ENCODE assay signal across 11 cellular contexts in the genomic region with DNA sequence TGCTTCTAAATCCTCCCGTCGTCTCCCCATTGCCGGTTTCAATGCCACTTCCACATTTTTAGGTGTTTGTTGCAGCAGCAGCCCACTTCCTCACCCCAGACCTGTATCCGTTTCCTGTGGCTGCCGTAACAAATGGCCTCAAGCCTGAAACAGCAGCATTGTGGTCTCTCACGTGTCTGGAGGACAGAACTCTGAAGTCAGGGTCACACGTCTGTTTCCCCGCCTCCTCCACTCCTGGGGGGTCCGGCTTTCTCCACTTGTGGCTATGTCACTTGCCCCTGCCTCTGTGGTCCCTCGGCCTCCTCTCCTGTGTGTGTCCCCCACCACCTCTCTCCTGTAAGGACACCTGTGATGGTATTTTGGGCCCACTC. TPM values are rescaled to one million over a fixed set of nuclear protein-coding genes. Genes with fewer than 3 reads are reported as not detected.
DNase-seq lines count a peak whose midpoint lies in the region; ATAC-seq, FAIRE-seq and TF ChIP-seq lines count a peak whose summit lies in the region.
"Had no signal": no experiment of that assay in that cellular context is flagged by ENCODE, and none has a peak within 500 bp of the region (broad histone marks: within the 10 kb centered on the region; RNA-seq: fewer than 3 reads in every experiment).

No MANE protein-coding gene starts in this region.

- peaks cover 2% of the 10 kb centered on the region for H3K36me3 Mint-ChIP-seq in activated B cell treated with CpG ODN at 0.5 μM for 24 hours (ENCODE audit: low read depth)

- peak overlapping the region; percentile 31 for H3K27ac Mint-ChIP-seq in activated B cell treated with CpG ODN at 0.5 μM for 24 hours

- TF ChIP-seq RAD21 in HepG2 (CRISPR knock-in tag; IDR thresholded peaks at IDR 0.05): no peak

- TF ChIP-seq CTCF in right lobe of liver (IDR thresholded peaks at IDR 0.05) (no peak), HepG2 (CRISPR knock-in tag; IDR thresholded peaks at IDR 0.05) (no peak), activated B cell treated with CpG ODN at 0.5 μM for 24 hours (IDR thresholded peaks at IDR 0.05) (no peak), lower lobe of right lung (IDR thresholded peaks at IDR 0.05) (no peak)

- peaks cover 3% of the 10 kb centered on the region for H3K9me3 Mint-ChIP-seq in activated B cell treated with CpG ODN at 0.5 μM for 24 hours

- H3K4me1 Mint-ChIP-seq in activated B cell treated with CpG ODN at 0.5 μM for 24 hours: peaks cover 25% of the 10 kb centered on the region

- no peaks in the 10 kb centered on the region for H3K79me2 ChIP-seq in HepG2 (ENCODE audit: insufficient read depth, low read length)

- DNase-seq in right lobe of liver (peak in 2 of 3 donors; percentile 60 to 63), HepG2 (ENCODE audit: low spot score) (no peak), activated B cell treated with CpG ODN at 0.5 μM for 24 hours (no peak), lower lobe of right lung (peak; percentile 70), aorta (peak; percentile 57 to 76), DMS153 treated with DMSO at 0.1 percent for 48 hours (lab: John Stamatoyannopoulos, UW; ENCODE audit: unreplicated experiment) (no peak), NCI-H774 (lab: John Stamatoyannopoulos, UW) (no peak)
- no peak for DNase-seq in stimulated activated CD4-positive, alpha-beta T cell treated with anti-CD3 and anti-CD28 coated beads, Interleukin-12 subunit alpha, Interleukin-12 subunit beta, amount 100 ng/mL, for 4 hours
- DNase-seq: NCI-H510A treated with DMSO at 0.1 percent for 48 hours had no signal

- no peak overlapping the region for H3K9ac ChIP-seq in HepG2 (ENCODE audit: insufficient read depth, low read depth, low read length)

- CTCF ChIA-PET in HepG2 (lab: Yijun Ruan, JAX; ENCODE audit: low intra/inter-chr PET ratio, low total read pairs): no interaction called here
- CTCF ChIA-PET in activated B cell treated with CpG ODN at 0.5 μM for 24 hours (lab: Charles Lee): no interaction called here

- in situ Hi-C loops in HepG2 (cut with HindIII; ENCODE audit: extremely low pct_ligation_motif_present, low pct_unique_long_range_greater_than_20kb): loop anchor here (5.0 kb wide), 2 partner anchors 52 to 107 kb away; no protein-coding TSS in a partner anchor

- TF ChIP-seq EP300 in HepG2 (IDR thresholded peaks at IDR 0.05; ENCODE audit: low read depth in 2 of 2, low read length in 2 of 2) (no peak), HepG2 (CRISPR knock-in tag; IDR thresholded peaks at IDR 0.05; ENCODE audit: borderline replicate concordance) (no peak)

- no peaks in the 10 kb centered on the region for H3K27me3 Mint-ChIP-seq in activated B cell treated with CpG ODN at 0.5 μM for 24 hours

- H3K4me3 ChIP-seq in right lobe of liver (no peak overlapping the region), HepG2 (replicated peaks in 1 of 3; ENCODE audit: insufficient read depth in 1 of 3, low read depth in 2 of 3, low read length in 3 of 3) (no peak overlapping the region), lower lobe of right lung (no peak overlapping the region), aorta (ENCODE audit: low read length in 2 of 2) (no peak overlapping the region)
- H3K4me3 ChIP-seq: pancreas had no signal

- no TSS peak for BruUV-seq in HepG2 (replicated peaks; lab: Mats Ljungman, UMichigan)

- ATAC-seq in right lobe of liver (peak in 3 of 4 donors; percentile 43 to 61 (median 44)), HepG2 (no peak), activated B cell treated with CpG ODN at 0.5 μM for 24 hours (ENCODE audit: low read depth) (no peak), lower lobe of right lung (peak; percentile 53 to 58), aorta (ENCODE audit: low FRiP score) (no peak)

- no peaks in the 10 kb centered on the region for H3K36me3 ChIP-seq in right lobe of liver
- no peaks in the 10 kb centered on the region for H3K36me3 ChIP-seq in HepG2 (replicated peaks in 1 of 2; ENCODE audit: control insufficient read depth in 1 of 2, insufficient read depth in 2 of 2, low read length in 2 of 2)
- no peaks in the 10 kb centered on the region for H3K36me3 ChIP-seq in lower lobe of right lung
- no peaks in the 10 kb centered on the region for H3K36me3 ChIP-seq in aorta (ENCODE audit: control insufficient read depth in 1 of 2, insufficient read depth in 2 of 2, low read length in 1 of 2)
- H3K36me3 ChIP-seq: pancreas had no signal

- FAIRE-seq in HepG2 (lab: Jason Lieb, UNC): no peak
- FAIRE-seq: endothelial cell of umbilical vein, pancreas had no signal

- no peak for TF ChIP-seq POLR2A in right lobe of liver (IDR thresholded peaks at IDR 0.05)
- TF ChIP-seq POLR2A in HepG2 (IDR thresholded peaks at IDR 0.05; ENCODE audit: insufficient read depth in 1 of 2, low read depth in 2 of 2, low read length in 2 of 2): no peak

- no peaks in the 10 kb centered on the region for H4K20me1 ChIP-seq in HepG2 (ENCODE audit: insufficient read depth, low read length)

- no peaks in the 10 kb centered on the region for H3K9me3 ChIP-seq in right lobe of liver
- H3K9me3 ChIP-seq in HepG2 (ENCODE audit: low read length): no peaks in the 10 kb centered on the region
- H3K9me3 ChIP-seq in lower lobe of right lung: no peaks in the 10 kb centered on the region
- no peaks in the 10 kb centered on the region for H3K9me3 ChIP-seq in aorta (ENCODE audit: control insufficient read depth, low read length)
- H3K9me3 ChIP-seq: pancreas had no signal

- H3K27me3 ChIP-seq in right lobe of liver: no peaks in the 10 kb centered on the region
- H3K27me3 ChIP-seq in HepG2 (ENCODE audit: control insufficient read depth in 1 of 2, insufficient read depth in 2 of 2, low read length in 2 of 2): peaks cover 16 to 46% of the 10 kb centered on the region in 2 experiments
- H3K27me3 ChIP-seq in lower lobe of right lung (ENCODE audit: low read depth): peaks cover 13% of the 10 kb centered on the region
- no peaks in the 10 kb centered on the region for H3K27me3 ChIP-seq in aorta (ENCODE audit: control insufficient read depth in 1 of 2, insufficient read depth in 2 of 2, low read length in 1 of 2)

- intact Hi-C loops in right lobe of liver (cut with DNase I): no loop called here
- intact Hi-C loops in HepG2 (cut with micrococcal nuclease; ENCODE audit: unreplicated experiment): no loop called here
- intact Hi-C loops in activated B cell treated with CpG ODN at 0.5 μM for 24 hours (cut with micrococcal nuclease): no loop called here
- intact Hi-C loops in lower lobe of right lung (cut with DNase I): no loop called here
- intact Hi-C loops in aorta (cut with DNase I): no loop called here

- no peaks in the 10 kb centered on the region for H3K4me1 ChIP-seq in right lobe of liver
- H3K4me1 ChIP-seq in HepG2 (ENCODE audit: insufficient read depth, low read length): peaks cover 7% of the 10 kb centered on the region
- peaks cover 16% of the 10 kb centered on the region for H3K4me1 ChIP-seq in lower lobe of right lung
- no peaks in the 10 kb centered on the region for H3K4me1 ChIP-seq in aorta (ENCODE audit: control insufficient read depth in 1 of 2, insufficient read depth in 2 of 2, low read length in 2 of 2)

- no peak overlapping the region for H3K4me2 ChIP-seq in HepG2 (ENCODE audit: low read depth, low read length)

- POLR2A ChIA-PET in HepG2 (lab: Yijun Ruan, JAX) (no interaction called here), activated B cell treated with CpG ODN at 0.5 μM for 24 hours (lab: Charles Lee) (no interaction called here)

- peak overlapping the region; percentile 9 for H3K4me3 Mint-ChIP-seq in activated B cell treated with CpG ODN at 0.5 μM for 24 hours

- no peak overlapping the region for H2AFZ ChIP-seq in HepG2 (ENCODE audit: low read length)

- H3K27ac ChIP-seq in right lobe of liver (no peak overlapping the region), HepG2 (ENCODE audit: extremely low read length, insufficient read depth, low read length) (no peak overlapping the region), lower lobe of right lung (no peak overlapping the region), aorta (ENCODE audit: low read depth in 1 of 2, low read length in 2 of 2) (no peak overlapping the region)
- H3K27ac ChIP-seq: pancreas had no signal

- 78% methylated on average over 9 of the region's 10 CpGs for WGBS in right lobe of liver (ENCODE audit: insufficient coverage, low coverage, low lambda C conversion rate, missing lambda C conversion rate)
- WGBS in HepG2 (ENCODE audit: low lambda C conversion rate): 76% methylated on average over 9 of the region's 10 CpGs
- 81 to 91% methylated on average over 10 of the region's 10 CpGs for WGBS in aorta, 2 donors

RNA-seq across cellular contexts. Expression of gene TRPM2, which starts 21.8 kb away (rescaled TPM):
- total RNA-seq in right lobe of liver (1 to 10 TPM in 4 of 6 experiments, under 1 TPM in 2; 0.92 to 2.0 (median 1.2) TPM), HepG2 (2016; rRNA removed; fragmentation: Illumina TruSeq; extraction: Trizol) (0.07 TPM in 1 of 2 replicates, not detected in the other), activated B cell treated with CpG ODN at 0.5 μM for 24 hours (2.4 and 3.9 TPM in 2 replicates), lower lobe of right lung (17.9 TPM), aorta (10 to 100 TPM in 1 of 2 donors, 1 to 10 TPM in 1; 7.0 to 15.8 TPM)
- not detected in 2 replicates for total RNA-seq in HepG2 (2016; cell fraction: cytosol; rRNA removed; fragmentation: Illumina TruSeq; extraction: Trizol; ENCODE audit: low read depth)
- total RNA-seq in HepG2 (2016; cell fraction: insoluble cytoplasmic fraction; rRNA removed; fragmentation: Illumina TruSeq; extraction: Trizol): 0.09 TPM in 1 of 2 replicates, not detected in the other
- 0.14 TPM in 1 of 2 replicates, not detected in the other for total RNA-seq in HepG2 (2016; cell fraction: membrane; rRNA removed; fragmentation: Illumina TruSeq; extraction: Trizol)
- not detected in 2 replicates for total RNA-seq in HepG2 (2016; cell fraction: nucleus; rRNA removed; fragmentation: Illumina TruSeq; extraction: Trizol)
- polyA plus RNA-seq in HepG2 (2011; rRNA removed) (0.09 and 0.20 TPM in 2 replicates), aorta (1 to 10 TPM; 2.2 to 4.9 TPM)
- polyA plus RNA-seq in HepG2 (2011; cell fraction: cytosol; rRNA removed): 0.05 and 0.06 TPM in 2 replicates
- 0.37 and 0.55 TPM in 2 replicates for polyA plus RNA-seq in HepG2 (2011; cell fraction: nucleus; rRNA removed)
- 0.27 and 0.31 TPM in 2 replicates for polyA plus RNA-seq in HepG2 (2012)
- 0.08 TPM in 1 of 2 replicates, not detected in the other for polyA plus RNA-seq in HepG2 (2016; cell fraction: cytosol; fragmentation: Illumina TruSeq; extraction: Trizol; ENCODE audit: low read depth)
- 0.14 TPM in 1 of 2 replicates, not detected in the other for polyA plus RNA-seq in HepG2 (2016; cell fraction: insoluble cytoplasmic fraction; fragmentation: Illumina TruSeq; extraction: Trizol; ENCODE audit: low read depth)
- polyA plus RNA-seq in HepG2 (2016; cell fraction: membrane; fragmentation: Illumina TruSeq; extraction: Trizol; ENCODE audit: low read depth): 0.18 TPM in 1 of 2 replicates, not detected in the other
- polyA plus RNA-seq in HepG2 (2016; cell fraction: nucleus; fragmentation: Illumina TruSeq; extraction: Trizol; ENCODE audit: insufficient read depth, low read depth): 0.11 and 0.37 TPM in 2 replicates
- 0.02 and 11.4 TPM in 2 replicates for polyA minus RNA-seq in HepG2 (2011; rRNA and poly(A)+ RNA removed; ENCODE audit: low replicate concordance)
- 0.70 TPM in 1 of 2 replicates, not detected in the other for polyA minus RNA-seq in HepG2 (2011; cell fraction: cytosol; rRNA and poly(A)+ RNA removed)
- 0.26 and 0.50 TPM in 2 replicates for polyA minus RNA-seq in HepG2 (2011; cell fraction: nucleus; rRNA and poly(A)+ RNA removed)
- total RNA-seq: endothelial cell of umbilical vein had no signal
- polyA plus RNA-seq: endothelial cell of umbilical vein had no signal

RNA-seq across cellular contexts. Expression of gene CFAP410, which starts 36.1 kb away (rescaled TPM):
- total RNA-seq in right lobe of liver: 10 to 100 TPM in 4 of 6 experiments, 1 to 10 TPM in 2; 6.9 to 15.4 (median 13.1) TPM
- 13.1 and 20.1 TPM in 2 replicates for total RNA-seq in HepG2 (2016; rRNA removed; fragmentation: Illumina TruSeq; extraction: Trizol)
- total RNA-seq in HepG2 (2016; cell fraction: cytosol; rRNA removed; fragmentation: Illumina TruSeq; extraction: Trizol; ENCODE audit: low read depth): 16.2 and 18.7 TPM in 2 replicates
- total RNA-seq in HepG2 (2016; cell fraction: insoluble cytoplasmic fraction; rRNA removed; fragmentation: Illumina TruSeq; extraction: Trizol): 11.7 and 23.2 TPM in 2 replicates
- 22.7 and 31.0 TPM in 2 replicates for total RNA-seq in HepG2 (2016; cell fraction: membrane; rRNA removed; fragmentation: Illumina TruSeq; extraction: Trizol)
- 15.4 and 16.3 TPM in 2 replicates for total RNA-seq in HepG2 (2016; cell fraction: nucleus; rRNA removed; fragmentation: Illumina TruSeq; extraction: Trizol)
- polyA plus RNA-seq in HepG2 (2011; rRNA removed): 8.0 and 13.1 TPM in 2 replicates
- 6.8 and 14.6 TPM in 2 replicates for polyA plus RNA-seq in HepG2 (2011; cell fraction: cytosol; rRNA removed)
- 84.7 and 108 TPM in 2 replicates for polyA plus RNA-seq in HepG2 (2011; cell fraction: nucleus; rRNA removed)
- 7.4 and 9.9 TPM in 2 replicates for polyA plus RNA-seq in HepG2 (2012)
- 17.7 and 23.4 TPM in 2 replicates for polyA plus RNA-seq in HepG2 (2016; cell fraction: cytosol; fragmentation: Illumina TruSeq; extraction: Trizol; ENCODE audit: low read depth)
- polyA plus RNA-seq in HepG2 (2016; cell fraction: insoluble cytoplasmic fraction; fragmentation: Illumina TruSeq; extraction: Trizol; ENCODE audit: low read depth): 12.0 and 13.3 TPM in 2 replicates
- 19.5 and 21.9 TPM in 2 replicates for polyA plus RNA-seq in HepG2 (2016; cell fraction: membrane; fragmentation: Illumina TruSeq; extraction: Trizol; ENCODE audit: low read depth)
- 26.7 and 31.2 TPM in 2 replicates for polyA plus RNA-seq in HepG2 (2016; cell fraction: nucleus; fragmentation: Illumina TruSeq; extraction: Trizol; ENCODE audit: insufficient read depth, low read depth)
- polyA minus RNA-seq in HepG2 (2011; rRNA and poly(A)+ RNA removed; ENCODE audit: low replicate concordance): 3.6 and 9.9 TPM in 2 replicates
- polyA minus RNA-seq in HepG2 (2011; cell fraction: cytosol; rRNA and poly(A)+ RNA removed): 3.6 and 4.5 TPM in 2 replicates
- 13.3 and 17.1 TPM in 2 replicates for polyA minus RNA-seq in HepG2 (2011; cell fraction: nucleus; rRNA and poly(A)+ RNA removed)
- total RNA-seq in activated B cell treated with CpG ODN at 0.5 μM for 24 hours: 50.6 and 62.3 TPM in 2 replicates
- 20.3 TPM for total RNA-seq in lower lobe of right lung
- total RNA-seq in aorta: 10 to 100 TPM; 19.4 to 20.9 TPM
- 100 to 1,000 TPM in 1 of 2 donors, 10 to 100 TPM in 1; 26.2 to 121 TPM for polyA plus RNA-seq in aorta

Comparison
In these comparisons a context has a peak if more than half of its experiments do, and no peak if none do; other contexts are left out.
1. ATAC-seq: peak in right lobe of liver (3 of 4) and lower lobe of right lung (2 of 2); none in HepG2 (single experiment), activated B cell treated with CpG ODN at 0.5 μM for 24 hours (single experiment) and aorta (single experiment).
2. DNase-seq: peak in right lobe of liver (2 of 3), lower lobe of right lung (single experiment) and aorta (2 of 2); none in HepG2 (single experiment), activated B cell treated with CpG ODN at 0.5 μM for 24 hours (single experiment), DMS153 treated with DMSO at 0.1 percent for 48 hours (single experiment), stimulated activated CD4-positive, alpha-beta T cell treated with anti-CD3 and anti-CD28 coated beads, Interleukin-12 subunit alpha, Interleukin-12 subunit beta, amount 100 ng/mL, for 4 hours (single experiment) and NCI-H774 (single experiment).